Comparison of ENCODE assay signal across 22 cellular contexts in the genomic region with DNA sequence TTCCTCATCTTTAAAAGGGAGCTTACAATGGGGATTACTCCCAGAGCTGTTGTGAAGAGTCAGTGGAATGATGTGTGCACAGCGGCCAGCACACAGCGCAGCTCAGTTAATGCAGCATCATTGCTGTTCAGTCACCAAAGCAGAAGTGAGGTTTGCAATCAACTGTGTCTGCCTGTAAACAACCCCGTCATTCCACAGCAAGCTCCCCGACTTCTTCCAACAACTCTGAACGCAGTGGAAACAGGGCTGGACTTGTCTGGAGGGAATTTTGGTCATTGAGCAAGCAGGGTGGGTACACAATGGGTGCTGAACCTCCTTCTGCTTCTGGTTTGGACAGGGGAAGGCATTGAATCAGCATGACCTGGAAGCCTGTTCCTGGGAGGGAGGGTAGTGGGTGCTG.
"Had no signal": no experiment of that assay in that cellular context is flagged by ENCODE, and none has a peak within 500 bp of the region (broad histone marks: within the 10 kb centered on the region; RNA-seq: fewer than 3 reads in every experiment).

No MANE protein-coding gene starts in this region.

- H3K4me3 ChIP-seq: gastroesophageal sphincter, heart left ventricle, lower lobe of right lung, sigmoid colon, smooth muscle cell, testis had no signal

- H3K36me3 ChIP-seq: gastroesophageal sphincter, heart left ventricle, lower lobe of right lung, sigmoid colon, WERI-Rb-1 had no signal

- H3K4me1 ChIP-seq: gastroesophageal sphincter, heart left ventricle, lower lobe of right lung, sigmoid colon, testis had no signal

- H3K27ac ChIP-seq: gastroesophageal sphincter, heart left ventricle, lower lobe of right lung, sigmoid colon, testis, WERI-Rb-1 had no signal

- H3K27me3 ChIP-seq: testis had no signal

- H3K9me3 ChIP-seq: heart left ventricle, lower lobe of right lung, sigmoid colon, SK-N-SH, testis had no signal

- DNase-seq: activated CD4-positive, alpha-beta T cell treated with anti-CD3 and anti-CD28 coated beads, Interleukin-2, amount 50 U/mL, for 1 hour; activated CD4-positive, CD25-positive, alpha-beta regulatory T cell treated with anti-CD3 and anti-CD28 coated beads, Interleukin-2, amount 50 U/mL, for 72 hours; activated CD8-positive, alpha-beta memory T cell treated with anti-CD3 and anti-CD28 coated beads, Interleukin-2, amount 50 U/mL, for 4 hours; activated CD8-positive, alpha-beta T cell treated with anti-CD3 and anti-CD28 coated beads, Interleukin-2, amount 10 ng/mL, durations not matched to agents 7 days and 5 days; activated naive CD4-positive, alpha-beta T cell; activated T-cell treated with anti-CD3 and anti-CD28 coated beads, Interleukin-2, amount 50 U/mL, for 4 hours; cerebellar nuclear complex; heart left ventricle; kidney; lower lobe of right lung; naive thymus-derived CD4-positive, alpha-beta T cell; occipital lobe; posterior cingulate gyrus; retina; sigmoid colon; SK-N-SH; stimulated activated CD4-positive, alpha-beta T cell treated with anti-CD3 and anti-CD28 coated beads, Interleukin-15, amount 100 ng/mL, for 24 hours; T-helper 2 cell; testis; WERI-Rb-1 had no signal
